In the genomic region with DNA sequence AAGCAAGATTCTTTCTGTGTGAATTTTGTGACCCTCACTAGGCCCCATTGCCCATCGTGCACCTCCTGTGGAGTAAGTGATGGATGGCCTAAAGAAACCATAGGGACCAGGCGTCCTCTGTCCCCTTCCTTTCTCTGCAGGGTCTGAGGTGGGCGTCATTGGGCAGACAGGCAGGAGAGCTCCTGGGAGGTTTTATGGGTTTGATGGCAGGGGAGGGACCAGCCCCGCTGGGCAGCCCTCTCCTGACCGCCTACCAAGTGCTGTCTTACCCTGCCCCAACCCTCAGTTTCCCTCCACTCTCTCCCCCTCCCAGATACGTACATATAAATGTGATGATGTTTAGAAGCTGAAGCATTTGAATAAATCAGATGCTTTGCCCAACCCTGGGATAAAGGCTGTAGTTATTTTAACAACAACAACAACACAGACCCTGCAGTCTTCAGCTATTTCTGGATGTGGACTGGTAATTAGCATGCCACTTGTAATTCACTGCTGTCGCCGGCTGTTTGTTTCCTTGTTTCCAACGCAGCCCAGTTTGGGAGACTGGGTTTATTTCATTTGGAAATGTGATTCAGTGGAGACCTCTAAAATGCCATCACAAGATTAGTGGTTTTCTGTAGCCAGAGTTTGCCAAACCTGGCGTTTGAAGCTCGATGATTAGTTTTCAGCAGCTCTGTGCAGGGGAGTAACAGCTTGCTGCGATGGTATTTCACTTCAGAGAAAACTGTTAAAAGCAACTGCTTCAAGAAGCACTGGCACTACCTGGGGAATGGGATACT, we compare ENCODE assay signal across 29 cellular contexts.
DNase-seq lines count a peak whose midpoint lies in the region; FAIRE-seq and TF ChIP-seq lines count a peak whose summit lies in the region.
"Had no signal": no experiment of that assay in that cellular context is flagged by ENCODE, and none has a peak within 500 bp of the region (broad histone marks: within the 10 kb centered on the region; RNA-seq: fewer than 3 reads in every experiment).

No MANE protein-coding gene starts in this region.

- H3K4me3 ChIP-seq in BLaER1 (peak overlapping the region; percentile 62), kidney (ENCODE audit: low read length in 2 of 2) (no peak overlapping the region)
- H3K4me3 ChIP-seq: spleen, uterus had no signal

- H4K20me1 ChIP-seq in BLaER1, result no peaks in the 10 kb centered on the region

- H3K9ac ChIP-seq in BLaER1 (peak overlapping the region; percentile 77), kidney (ENCODE audit: low read length in 2 of 2) (no peak overlapping the region)
- H3K9ac ChIP-seq: SK-N-SH had no signal

- peak overlapping the region; percentile 92 for H3K27ac ChIP-seq in BLaER1
- H3K27ac ChIP-seq in kidney (ENCODE audit: low read depth in 2 of 2, low read length in 2 of 2), result no peak overlapping the region
- H3K27ac ChIP-seq: brain microvascular endothelial cell, RWPE1, spleen had no signal

- H3K4me1 ChIP-seq in BLaER1 (peaks cover 98% of the 10 kb centered on the region), kidney (ENCODE audit: control insufficient read depth in 1 of 2, insufficient read depth in 1 of 2, low read depth in 1 of 2, low read length in 2 of 2) (peaks cover 8 to 10% of the 10 kb centered on the region in 2 donors)

- FAIRE-seq in kidney (lab: Jason Lieb, UNC), result no peak
- FAIRE-seq: GM19239 had no signal

- no peaks in the 10 kb centered on the region for H3K27me3 ChIP-seq in BLaER1
- H3K27me3 ChIP-seq: brain microvascular endothelial cell, spleen, uterus had no signal

- intact Hi-C loops in kidney (cut with DNase I), result no loop called here

- peak overlapping the region; percentile 95 for H3K4me2 ChIP-seq in BLaER1
- H3K4me2 ChIP-seq: SK-N-SH had no signal

- peaks cover 8% of the 10 kb centered on the region; the same call in 1 of the 2 replicates for H3K9me3 ChIP-seq in BLaER1
- H3K9me3 ChIP-seq in kidney (ENCODE audit: control insufficient read depth in 1 of 2, low read length in 2 of 2), result no peaks in the 10 kb centered on the region
- H3K9me3 ChIP-seq: SK-N-SH, uterus had no signal

- H3K36me3 ChIP-seq in BLaER1, result peaks cover 21% of the 10 kb centered on the region
- no peaks in the 10 kb centered on the region for H3K36me3 ChIP-seq in kidney (ENCODE audit: control insufficient read depth in 1 of 2, insufficient read depth in 2 of 2, low read length in 2 of 2)
- H3K36me3 ChIP-seq: brain microvascular endothelial cell, spleen, uterus had no signal

- DNase-seq in astrocyte of the hippocampus (ENCODE audit: low read depth, low spot score) (peak; percentile 93), medulla oblongata (ENCODE audit: extremely low spot score) (peak; percentile 31), putamen (ENCODE audit: low spot score) (peak; percentile 32), NCI-H1048 (lab: John Stamatoyannopoulos, UW) (no peak), H4 (ENCODE audit: low spot score) (no peak), kidney (no peak)
- DNase-seq in stimulated activated CD4-positive, alpha-beta T cell treated with anti-CD3 and anti-CD28 coated beads, Interleukin-4, amount 100 ng/mL, for 1 hour, result no peak
- DNase-seq: activated CD4-positive, alpha-beta T cell treated with anti-CD3 and anti-CD28 coated beads for 1 hour; activated CD8-positive, alpha-beta T cell treated with anti-CD3 and anti-CD28 coated beads for 36 hours; activated gamma-delta T cell; brain microvascular endothelial cell; CD4-positive, alpha-beta T cell; EL; glutamatergic neuron; IMR-90; left cardiac atrium; mesendoderm; natural killer cell; NCI-H2081; NCI-H226; NCI-H748 treated with DMSO at 0.1 percent for 48 hours; SK-N-SH; spleen; stimulated activated CD4-positive, alpha-beta T cell treated with anti-CD3 and anti-CD28 coated beads, Interleukin-2, amount 100 ng/mL, for 48 hours; T-helper 17 cell; uterus had no signal

- TF ChIP-seq CTCF in kidney (IDR thresholded peaks at IDR 0.05; ENCODE audit: borderline replicate concordance, extremely low read depth, insufficient read depth), result no peak

Comparison
In these comparisons a context has a peak if more than half of its experiments do, and no peak if none do; other contexts are left out.
1. DNase-seq: peak in astrocyte of the hippocampus (single experiment), medulla oblongata (single experiment) and putamen (single experiment); none in NCI-H1048 (single experiment), H4 (single experiment), stimulated activated CD4-positive, alpha-beta T cell treated with anti-CD3 and anti-CD28 coated beads, Interleukin-4, amount 100 ng/mL, for 1 hour (single experiment) and kidney (single experiment).